ENCODE assay signal across 25 cellular contexts in genomic region chr20:10656270-10656669, GRCh38. TPM values are rescaled to one million over a fixed set of nuclear protein-coding genes. Genes with fewer than 3 reads are reported as not detected.
DNase-seq lines count a peak whose midpoint lies in the region; ATAC-seq and TF ChIP-seq lines count a peak whose summit lies in the region.
"Had no signal": no experiment of that assay in that cellular context is flagged by ENCODE, and none has a peak within 500 bp of the region (broad histone marks: within the 10 kb centered on the region; RNA-seq: fewer than 3 reads in every experiment).

No MANE protein-coding gene starts in this region.

- H3K27me3 ChIP-seq in thyroid gland (no peaks in the 10 kb centered on the region), PC-9 (ENCODE audit: insufficient read depth, low read depth) (no peaks in the 10 kb centered on the region)
- H3K27me3 ChIP-seq: adrenal gland, breast epithelium, ovary had no signal

- intact Hi-C loops in thyroid gland (cut with DNase I): no loop called here
- intact Hi-C loops in PC-9 (cut with micrococcal nuclease; ENCODE audit: unreplicated experiment): loop anchor here (5.0 kb wide), 2 partner anchors 104 to 679 kb away; no protein-coding TSS in a partner anchor

- H3K4me1 ChIP-seq in thyroid gland (peaks cover 76 to 97% of the 10 kb centered on the region in 2 donors), PC-9 (replicated peaks; ENCODE audit: insufficient read depth) (no peaks in the 10 kb centered on the region)
- H3K4me1 ChIP-seq: breast epithelium had no signal

- TF ChIP-seq CTCF in WTC11 (IDR thresholded peaks at IDR 0.05) (no peak), nephron progenitor cell (IDR thresholded peaks at IDR 0.05) (no peak), thyroid gland (IDR thresholded peaks at IDR 0.05) (no peak), PC-9 (conservative IDR thresholded peaks at IDR 0.05) (no peak)

- POLR2A ChIA-PET in WTC11 (lab: Charles Lee) (no interaction called here), PC-9 (lab: Charles Lee; ENCODE audit: unreplicated experiment) (no interaction called here)

- peaks cover 90% of the 10 kb centered on the region for H3K4me1 Mint-ChIP-seq in WTC11
- peaks cover 100% of the 10 kb centered on the region for H3K4me1 Mint-ChIP-seq in nephron progenitor cell
- H3K4me1 Mint-ChIP-seq: naive thymus-derived CD8-positive, alpha-beta T cell; T-cell had no signal

- no TSS peak for BruUV-seq in PC-9 (replicated peaks; lab: Mats Ljungman, UMichigan)

- H3K27ac Mint-ChIP-seq in WTC11 (peak overlapping the region; percentile 83), nephron progenitor cell (peak overlapping the region; percentile 72)
- H3K27ac Mint-ChIP-seq: activated naive CD4-positive, alpha-beta T cell treated with anti-CD3 and anti-CD28 coated beads for 36 hours; naive thymus-derived CD8-positive, alpha-beta T cell; T-cell had no signal

- ATAC-seq in WTC11: no peak
- no peak for ATAC-seq in HG03354 (IDR thresholded peaks at IDR 0.05; ENCODE audit: poor library complexity, severe bottlenecking, unreplicated experiment)
- ATAC-seq: activated CD4-positive, CD25-positive, alpha-beta regulatory T cell treated with anti-CD3 and anti-CD28 coated beads, Interleukin-2, amount 50 U/mL, for 24 hours; left ventricle myocardium superior; naive thymus-derived CD8-positive, alpha-beta T cell; T-cell had no signal

- H2AFZ ChIP-seq in PC-9: no peak overlapping the region

- H3K27me3 Mint-ChIP-seq in WTC11 (ENCODE audit: low read depth) (no peaks in the 10 kb centered on the region), nephron progenitor cell (ENCODE audit: low read depth, poor library complexity) (peaks cover 6% of the 10 kb centered on the region)

- no peak overlapping the region for H3K4me2 ChIP-seq in PC-9

- TF ChIP-seq POLR2A in thyroid gland (IDR thresholded peaks at IDR 0.05): no peak

- no peak for DNase-seq in WTC11 (ENCODE audit: low spot score)
- DNase-seq in epithelial cell of prostate (ENCODE audit: low read depth, low spot score): no peak
- DNase-seq in nephron progenitor cell: no peak
- no peak for DNase-seq in thyroid gland
- no peak for DNase-seq in CD1c-positive myeloid dendritic cell (ENCODE audit: extremely low spot score)
- DNase-seq in PC-9: no peak
- DNase-seq in SKM-1 (lab: John Stamatoyannopoulos, UW; ENCODE audit: unreplicated experiment): no peak
- DNase-seq: activated CD4-positive, alpha-beta T cell treated with anti-CD3 and anti-CD28 coated beads, Interleukin-2, amount 50 U/mL, for 48 hours; activated naive CD4-positive, alpha-beta T cell treated with anti-CD3 and anti-CD28 coated beads for 36 hours; adrenal gland; COR-L47; cortex of kidney; left ventricle myocardium superior; midbrain; naive thymus-derived CD8-positive, alpha-beta T cell; NCI-H187 treated with DMSO at 0.1 percent for 48 hours; NCI-H526; SHP77 treated with DMSO at 0.1 percent for 48 hours; stimulated activated CD4-positive, alpha-beta T cell treated with anti-CD3 and anti-CD28 coated beads, Interleukin-12 subunit alpha, Interleukin-12 subunit beta, amount 100 ng/mL, for 4 hours; stimulated activated CD4-positive, alpha-beta T cell treated with anti-CD3 and anti-CD28 coated beads, Interleukin-4, amount 100 ng/mL, for 1 hour; T-cell had no signal

- no peaks in the 10 kb centered on the region for H3F3A ChIP-seq in PC-9 (ENCODE audit: insufficient read depth, low read depth)

- H3K27ac ChIP-seq in epithelial cell of prostate (peak overlapping the region; percentile 99), thyroid gland (peak overlapping the region in 2 of 3 donors; percentile 86 to 93), PC-9 (no peak overlapping the region)
- H3K27ac ChIP-seq: adrenal gland, ovary had no signal

- 83 to 91% methylated on average over 5 of the region's 5 CpGs for WGBS in thyroid gland, 2 donors

- CTCF ChIA-PET in WTC11 (lab: Charles Lee): interaction anchor here (0.6 to 2.2 kb wide), 4 partner anchors 11 to 747 kb away, joined by 3 to 6 read pairs (median 4); no protein-coding TSS in a partner anchor
- CTCF ChIA-PET in PC-9 (lab: Charles Lee): no interaction called here

- no peaks in the 10 kb centered on the region for H3K79me2 ChIP-seq in PC-9 (ENCODE audit: low read depth)

- H3K9me2 ChIP-seq in PC-9 (ENCODE audit: insufficient read depth): no peaks in the 10 kb centered on the region

- H3K9me3 ChIP-seq in thyroid gland (no peaks in the 10 kb centered on the region), PC-9 (ENCODE audit: insufficient read depth, low read depth) (no peaks in the 10 kb centered on the region)
- H3K9me3 ChIP-seq: adrenal gland, breast epithelium, ovary had no signal

- H4K20me1 ChIP-seq in PC-9 (ENCODE audit: insufficient read depth): peaks cover 8% of the 10 kb centered on the region; the same call in 1 of the 2 replicates

- H3K4me3 ChIP-seq in thyroid gland (replicated peaks in 1 of 3) (no peak overlapping the region), PC-9 (no peak overlapping the region)
- H3K4me3 ChIP-seq: adrenal gland, breast epithelium, ovary had no signal

- H3K36me3 Mint-ChIP-seq in WTC11 (peaks cover 70% of the 10 kb centered on the region), nephron progenitor cell (ENCODE audit: low read depth) (peaks cover 74% of the 10 kb centered on the region)
- H3K36me3 Mint-ChIP-seq: naive thymus-derived CD8-positive, alpha-beta T cell; T-cell had no signal

- H3K9me3 Mint-ChIP-seq in WTC11 (no peaks in the 10 kb centered on the region), nephron progenitor cell (no peaks in the 10 kb centered on the region)
- H3K9me3 Mint-ChIP-seq: activated naive CD4-positive, alpha-beta T cell treated with anti-CD3 and anti-CD28 coated beads for 36 hours; naive thymus-derived CD8-positive, alpha-beta T cell had no signal

- H3K36me3 ChIP-seq in thyroid gland (peaks cover 2 to 12% of the 10 kb centered on the region in 2 donors), PC-9 (ENCODE audit: low read depth) (peaks cover 20% of the 10 kb centered on the region)
- H3K36me3 ChIP-seq: adrenal gland, breast epithelium, ovary had no signal

- H3K4me3 Mint-ChIP-seq in WTC11 (no peak overlapping the region), nephron progenitor cell (peak overlapping the region; percentile 47)
- H3K4me3 Mint-ChIP-seq: activated naive CD4-positive, alpha-beta T cell treated with anti-CD3 and anti-CD28 coated beads for 36 hours; naive thymus-derived CD8-positive, alpha-beta T cell; T-cell had no signal

TF ChIP-seq in WTC11, 78 proteins besides CTCF, POLR2A, EP300 and RAD21 (continues in another document):
- TF ChIP-seq ATF1 (CRISPR knock-in tag; IDR thresholded peaks at IDR 0.05) (no peak), TP53 (CRISPR knock-in tag; IDR thresholded peaks at IDR 0.05) (no peak), CREB1 (CRISPR knock-in tag; IDR thresholded peaks at IDR 0.05) (no peak), ZNF317 (CRISPR knock-in tag; IDR thresholded peaks at IDR 0.05; ENCODE audit: borderline replicate concordance, low read depth) (no peak), ZSCAN18 (CRISPR knock-in tag; IDR thresholded peaks at IDR 0.05) (no peak), CREM (CRISPR knock-in tag; IDR thresholded peaks at IDR 0.05) (no peak), KAT7 (CRISPR knock-in tag; IDR thresholded peaks at IDR 0.05; ENCODE audit: borderline replicate concordance) (no peak), RORB (CRISPR knock-in tag; IDR thresholded peaks at IDR 0.05) (no peak), SMAD4 (CRISPR knock-in tag; IDR thresholded peaks at IDR 0.05) (no peak), ZNF396 (CRISPR knock-in tag; IDR thresholded peaks at IDR 0.05; ENCODE audit: borderline replicate concordance) (no peak)
- TF ChIP-seq, protein P1, sequence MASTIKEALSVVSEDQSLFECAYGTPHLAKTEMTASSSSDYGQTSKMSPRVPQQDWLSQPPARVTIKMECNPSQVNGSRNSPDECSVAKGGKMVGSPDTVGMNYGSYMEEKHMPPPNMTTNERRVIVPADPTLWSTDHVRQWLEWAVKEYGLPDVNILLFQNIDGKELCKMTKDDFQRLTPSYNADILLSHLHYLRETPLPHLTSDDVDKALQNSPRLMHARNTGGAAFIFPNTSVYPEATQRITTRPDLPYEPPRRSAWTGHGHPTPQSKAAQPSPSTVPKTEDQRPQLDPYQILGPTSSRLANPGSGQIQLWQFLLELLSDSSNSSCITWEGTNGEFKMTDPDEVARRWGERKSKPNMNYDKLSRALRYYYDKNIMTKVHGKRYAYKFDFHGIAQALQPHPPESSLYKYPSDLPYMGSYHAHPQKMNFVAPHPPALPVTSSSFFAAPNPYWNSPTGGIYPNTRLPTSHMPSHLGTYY (CRISPR knock-in tag; IDR thresholded peaks at IDR 0.05): no peak
- TF ChIP-seq, protein P2, sequence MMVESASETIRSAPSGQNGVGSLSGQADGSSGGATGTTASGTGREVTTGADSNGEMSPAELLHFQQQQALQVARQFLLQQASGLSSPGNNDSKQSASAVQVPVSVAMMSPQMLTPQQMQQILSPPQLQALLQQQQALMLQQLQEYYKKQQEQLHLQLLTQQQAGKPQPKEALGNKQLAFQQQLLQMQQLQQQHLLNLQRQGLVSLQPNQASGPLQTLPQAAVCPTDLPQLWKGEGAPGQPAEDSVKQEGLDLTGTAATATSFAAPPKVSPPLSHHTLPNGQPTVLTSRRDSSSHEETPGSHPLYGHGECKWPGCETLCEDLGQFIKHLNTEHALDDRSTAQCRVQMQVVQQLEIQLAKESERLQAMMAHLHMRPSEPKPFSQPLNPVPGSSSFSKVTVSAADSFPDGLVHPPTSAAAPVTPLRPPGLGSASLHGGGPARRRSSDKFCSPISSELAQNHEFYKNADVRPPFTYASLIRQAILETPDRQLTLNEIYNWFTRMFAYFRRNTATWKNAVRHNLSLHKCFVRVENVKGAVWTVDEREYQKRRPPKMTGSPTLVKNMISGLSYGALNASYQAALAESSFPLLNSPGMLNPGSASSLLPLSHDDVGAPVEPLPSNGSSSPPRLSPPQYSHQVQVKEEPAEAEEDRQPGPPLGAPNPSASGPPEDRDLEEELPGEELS (CRISPR knock-in tag; IDR thresholded peaks at IDR 0.05): no peak
- TF ChIP-seq, protein P3, sequence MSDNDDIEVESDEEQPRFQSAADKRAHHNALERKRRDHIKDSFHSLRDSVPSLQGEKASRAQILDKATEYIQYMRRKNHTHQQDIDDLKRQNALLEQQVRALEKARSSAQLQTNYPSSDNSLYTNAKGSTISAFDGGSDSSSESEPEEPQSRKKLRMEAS (CRISPR knock-in tag; IDR thresholded peaks at IDR 0.05): no peak

RNA-seq across cellular contexts. Expression of gene JAG1, which starts 17.5 kb away (rescaled TPM):
- total RNA-seq in WTC11 (2021): 38.3 to 45.2 TPM (median 41.6 TPM) in 3 replicates
- 10 to 100 TPM; 41.2 to 67.9 (median 46.2) TPM for total RNA-seq in thyroid gland
- 42.9 and 51.5 TPM in 2 replicates for total RNA-seq in PC-9 (2021)
